Comparison of ENCODE assay signal across 1 cellular context in genomic region chr22:46992121-46992731, GRCh38.
TF ChIP-seq lines count a peak whose summit lies in the region.

No MANE protein-coding gene starts in this region.

TF ChIP-seq in HEK293T, 16 proteins besides CTCF, POLR2A, EP300 and RAD21 (continued from another document):
- TF ChIP-seq PKNOX1 (IDR thresholded peaks at IDR 0.05) = no peak
- TF ChIP-seq SUZ12 (IDR thresholded peaks at IDR 0.05) = no peak
- TF ChIP-seq TARDBP (IDR thresholded peaks at IDR 0.05) = no peak
- TF ChIP-seq FOXA1 (IDR thresholded peaks at IDR 0.05) = no peak
